ENCODE assay signal across 23 cellular contexts in genomic region chr19:5372572-5373200, GRCh38.
"Had no signal": no experiment of that assay in that cellular context is flagged by ENCODE, and none has a peak within 500 bp of the region (broad histone marks: within the 10 kb centered on the region; RNA-seq: fewer than 3 reads in every experiment).

No MANE protein-coding gene starts in this region.

- H3K4me2 ChIP-seq: hepatocyte had no signal

- H3K4me3 ChIP-seq: colonic mucosa, esophagus muscularis mucosa, gastroesophageal sphincter, heart left ventricle, hepatocyte, lung, mucosa of descending colon, prostate gland, right atrium auricular region, sigmoid colon, spleen, testis, tibial artery, upper lobe of left lung, uterus had no signal

- H3K4me1 ChIP-seq: colonic mucosa, esophagus muscularis mucosa, foreskin keratinocyte, gastroesophageal sphincter, heart left ventricle, prostate gland, right atrium auricular region, sigmoid colon, spleen, testis, tibial artery, upper lobe of left lung, uterus had no signal

- FAIRE-seq: kidney had no signal

- H3K27me3 ChIP-seq: colonic mucosa, foreskin keratinocyte, right atrium auricular region, testis, upper lobe of left lung, uterus had no signal

- H3K9me3 ChIP-seq: colonic mucosa, esophagus muscularis mucosa, gastroesophageal sphincter, heart left ventricle, mucosa of descending colon, prostate gland, right atrium auricular region, spleen, testis, tibial artery, upper lobe of left lung, uterus had no signal

- H3K79me2 ChIP-seq: hepatocyte had no signal

- H3K36me3 ChIP-seq: colonic mucosa, esophagus muscularis mucosa, gastroesophageal sphincter, heart left ventricle, prostate gland, right atrium auricular region, sigmoid colon, spleen, tibial artery, upper lobe of left lung, uterus had no signal

- H2AFZ ChIP-seq: hepatocyte had no signal

- H3K27ac ChIP-seq: colonic mucosa, esophagus muscularis mucosa, foreskin keratinocyte, gastroesophageal sphincter, heart left ventricle, hepatocyte, prostate gland, right atrium auricular region, sigmoid colon, spleen, testis, tibial artery, upper lobe of left lung, uterus had no signal

- DNase-seq: colonic mucosa; effector CD8-positive, alpha-beta T cell; endodermal cell; foreskin keratinocyte; heart left ventricle; kidney; mucosa of descending colon; naive B cell; sigmoid colon; spleen; stimulated activated CD4-positive, alpha-beta T cell treated with anti-CD3 and anti-CD28 coated beads, Interleukin-4, amount 100 ng/mL, for 4 hours; stimulated activated naive CD8-positive, alpha-beta T cell treated with anti-CD3 and anti-CD28 coated beads, Interleukin-15, Interleukin-2, amounts not matched to agents 100 U/mL and 50 U/mL, for 24 hours; substantia nigra; testis; tibial artery; upper lobe of left lung; uterus had no signal
